8 cellular contexts compared by ENCODE assay signal in the genomic region with DNA sequence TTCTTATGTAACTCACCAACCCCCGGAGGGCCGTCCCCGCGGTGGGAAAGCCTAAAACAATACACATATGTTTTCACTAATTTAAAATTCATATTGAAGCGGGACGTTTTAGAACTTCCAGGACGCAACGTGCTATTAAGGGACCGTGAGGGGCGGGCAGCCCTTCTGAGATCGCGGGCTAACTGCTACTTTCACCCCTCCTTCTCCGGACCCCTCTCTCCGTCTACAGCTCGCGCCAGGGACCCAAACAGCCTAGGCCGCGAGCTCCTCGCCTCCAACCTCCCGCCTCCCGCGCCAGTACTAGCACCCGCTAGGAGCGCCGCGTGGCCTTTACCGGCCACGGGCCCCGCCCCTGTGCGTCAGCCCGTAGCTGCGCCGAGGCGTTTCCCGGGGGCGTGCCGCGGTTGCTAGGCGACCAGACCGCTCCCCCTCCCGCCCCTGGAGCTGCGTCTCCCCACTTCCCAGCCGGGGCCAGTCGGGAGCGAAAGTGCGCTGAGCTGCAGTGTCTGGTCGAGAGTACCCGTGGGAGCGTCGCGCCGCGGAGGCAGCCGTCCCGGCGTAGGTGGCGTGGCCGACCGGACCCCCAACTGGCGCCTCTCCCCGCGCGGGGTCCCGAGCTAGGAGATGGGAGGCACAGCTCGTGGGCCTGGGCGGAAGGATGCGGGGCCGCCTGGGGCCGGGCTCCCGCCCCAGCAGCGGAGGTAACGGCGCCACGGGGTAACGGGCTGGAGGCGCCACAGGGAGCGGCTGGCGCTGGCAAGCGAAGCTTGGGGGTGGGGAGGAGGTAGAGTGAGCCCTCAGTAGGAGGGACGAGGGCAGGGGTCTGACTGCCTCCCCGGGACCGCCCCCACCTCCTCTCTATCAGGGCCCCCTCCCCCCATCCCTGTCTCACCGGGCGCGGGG.
DNase-seq lines count a peak whose midpoint lies in the region; ATAC-seq lines count a peak whose summit lies in the region.

A gene (plus strand): TSS at position 457 of the 903 bp plus-strand sequence. CDS start 168 bp downstream, at position 625.

- no peaks in the 10 kb centered on the region for H3K9me3 Mint-ChIP-seq in central memory CD8-positive, alpha-beta T cell

- H3K27me3 Mint-ChIP-seq in central memory CD8-positive, alpha-beta T cell, result peaks cover 23% of the 10 kb centered on the region

- DNase-seq in AG20443 (ENCODE audit: low spot score), result peak; percentile 98
- DNase-seq in NCI-H345 treated with DMSO at 0.1 percent for 48 hours (lab: John Stamatoyannopoulos, UW; ENCODE audit: unreplicated experiment), result peak; percentile 91
- peak; percentile 75 to 78 for DNase-seq in central memory CD8-positive, alpha-beta T cell (ENCODE audit: low spot score in 2 of 2)
- DNase-seq in islet precursor cell, result peak; percentile 93
- DNase-seq in stimulated activated CD4-positive, alpha-beta T cell treated with anti-CD3 and anti-CD28 coated beads, Interleukin-12 subunit alpha, Interleukin-12 subunit beta, amount 100 ng/mL, for 4 hours, result peak; percentile 91

- peak within 1 kb of the TSS; percentile 81 for H3K4me3 Mint-ChIP-seq in central memory CD8-positive, alpha-beta T cell

- H3K27ac Mint-ChIP-seq in central memory CD8-positive, alpha-beta T cell (ENCODE audit: low read depth), result peak within 1 kb of the TSS; percentile 41

- H3K36me3 Mint-ChIP-seq in central memory CD8-positive, alpha-beta T cell (ENCODE audit: insufficient read depth), result peaks cover 4% of the 10 kb centered on the region

- ATAC-seq in GM19025 (IDR thresholded peaks at IDR 0.05; ENCODE audit: low read depth, unreplicated experiment) (peak; percentile 96), HG03280 (IDR thresholded peaks at IDR 0.05; ENCODE audit: unreplicated experiment) (peak; percentile 90)
- ATAC-seq in activated CD4-positive, CD25-positive, alpha-beta regulatory T cell treated with anti-CD3 and anti-CD28 coated beads, Interleukin-2, amount 50 U/mL, for 24 hours, result peak; percentile 97
- ATAC-seq in central memory CD8-positive, alpha-beta T cell (replicated peaks; ENCODE audit: extremely low read depth, poor library complexity, severe bottlenecking), result peak; percentile 96

- peaks cover 21% of the 10 kb centered on the region for H3K4me1 Mint-ChIP-seq in central memory CD8-positive, alpha-beta T cell

Comparison
In these comparisons a context has a peak if more than half of its experiments do, and no peak if none do; other contexts are left out.
1. Peak in every context shown above with its lines: DNase-seq and ATAC-seq.